In the genomic region with DNA sequence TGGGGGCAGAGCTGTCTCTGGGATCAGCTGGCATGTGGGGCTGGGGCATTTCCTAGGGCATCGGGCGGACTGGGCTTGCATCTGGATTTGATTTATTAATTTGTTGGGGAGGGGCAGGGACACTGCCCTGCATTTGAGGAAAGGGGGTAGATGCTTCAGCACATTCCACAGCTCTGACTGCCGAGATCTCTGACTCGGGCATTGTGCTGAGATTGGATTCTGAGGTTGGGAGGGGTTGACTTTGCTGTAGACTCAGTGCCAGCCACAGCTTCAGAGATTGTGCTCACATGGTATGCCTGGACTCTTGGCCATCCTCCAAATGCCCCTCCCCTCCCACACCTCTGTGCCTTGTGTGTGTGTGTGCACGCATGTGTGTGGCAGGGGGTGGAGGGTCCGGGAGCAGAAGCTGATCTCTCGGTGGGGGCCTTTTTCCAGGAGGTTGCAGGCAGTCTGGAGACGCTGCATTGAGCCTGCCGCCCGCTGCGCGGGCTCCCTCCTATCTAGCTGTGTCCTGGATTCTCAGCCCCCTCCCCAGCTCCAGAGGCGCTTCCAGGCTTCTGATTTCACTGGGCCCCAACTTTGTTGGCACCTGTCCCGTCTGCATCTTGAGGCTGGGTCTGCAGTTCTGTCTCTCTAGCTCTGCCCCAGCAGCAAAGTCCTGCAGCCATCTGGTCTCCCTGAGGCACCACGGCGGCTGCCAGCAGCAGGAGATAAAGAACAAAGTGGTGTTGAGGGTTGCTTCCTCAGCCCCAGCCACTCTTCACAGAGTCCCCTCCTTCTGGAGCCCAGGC, we compare ENCODE assay signal across 12 cellular contexts. TPM values are rescaled to one million over a fixed set of nuclear protein-coding genes. Genes with fewer than 3 reads are reported as not detected.
DNase-seq lines count a peak whose midpoint lies in the region; ATAC-seq, FAIRE-seq and TF ChIP-seq lines count a peak whose summit lies in the region.
"Had no signal": no experiment of that assay in that cellular context is flagged by ENCODE, and none has a peak within 500 bp of the region (broad histone marks: within the 10 kb centered on the region; RNA-seq: fewer than 3 reads in every experiment).

No MANE protein-coding gene starts in this region.

- intact Hi-C loops in stomach (cut with DNase I; ENCODE audit: low total_unique reads) (no loop called here), aorta (cut with DNase I) (no loop called here)

- FAIRE-seq in astrocyte (lab: Jason Lieb, UNC): peak; percentile 97
- FAIRE-seq: islet of Langerhans had no signal

- peak overlapping the region; percentile 87 for H3K27ac Mint-ChIP-seq in HFFc6
- H3K27ac Mint-ChIP-seq in astrocyte (ENCODE audit: unreplicated experiment): peak overlapping the region; percentile 72
- H3K27ac Mint-ChIP-seq: activated B cell treated with CpG ODN at 0.5 μM for 24 hours had no signal

- TF ChIP-seq CTCF in HFFc6 (IDR thresholded peaks at IDR 0.05): no peak
- TF ChIP-seq CTCF in astrocyte (IDR thresholded peaks at IDR 0.05; ENCODE audit: insufficient read depth, low read depth, low read length): no peak
- TF ChIP-seq CTCF in stomach (IDR thresholded peaks at IDR 0.05): no peak

- no peak overlapping the region for H3K4me3 ChIP-seq in astrocyte (ENCODE audit: insufficient read depth, low read depth, low read length)
- no peak overlapping the region for H3K4me3 ChIP-seq in iPS-20b (ENCODE audit: low read length)
- H3K4me3 ChIP-seq in stomach: no peak overlapping the region
- no peak overlapping the region for H3K4me3 ChIP-seq in aorta (ENCODE audit: low read length in 2 of 2)

- H3K4me1 Mint-ChIP-seq in HFFc6 (ENCODE audit: low read depth) (peaks cover 85% of the 10 kb centered on the region), astrocyte (ENCODE audit: low read depth, unreplicated experiment) (peaks cover 26% of the 10 kb centered on the region)
- H3K4me1 Mint-ChIP-seq: activated B cell treated with CpG ODN at 0.5 μM for 24 hours had no signal

- H3K27me3 ChIP-seq in astrocyte (ENCODE audit: insufficient read depth, low read length) (no peaks in the 10 kb centered on the region), iPS-20b (ENCODE audit: insufficient read depth, low read length) (no peaks in the 10 kb centered on the region), stomach (no peaks in the 10 kb centered on the region), aorta (ENCODE audit: control insufficient read depth in 1 of 2, insufficient read depth in 2 of 2, low read length in 1 of 2) (no peaks in the 10 kb centered on the region)

- peaks cover 5% of the 10 kb centered on the region for H4K20me1 ChIP-seq in astrocyte (ENCODE audit: insufficient read depth, low read length)

- H3K27me3 Mint-ChIP-seq in HFFc6 (ENCODE audit: insufficient read depth): peaks cover 4% of the 10 kb centered on the region; the same call in 1 of the 2 replicates
- no peaks in the 10 kb centered on the region for H3K27me3 Mint-ChIP-seq in astrocyte (ENCODE audit: low read depth, unreplicated experiment)
- H3K27me3 Mint-ChIP-seq: activated B cell treated with CpG ODN at 0.5 μM for 24 hours had no signal

- peak overlapping the region; percentile 30 for H3K9ac ChIP-seq in astrocyte (ENCODE audit: low read length)
- H3K9ac ChIP-seq in iPS-20b (ENCODE audit: low read depth, low read length): no peak overlapping the region

- peak overlapping the region; percentile 72 for H3K4me2 ChIP-seq in astrocyte (ENCODE audit: low read length)

- no peaks in the 10 kb centered on the region for H3K9me3 Mint-ChIP-seq in HFFc6
- H3K9me3 Mint-ChIP-seq in astrocyte (ENCODE audit: unreplicated experiment): no peaks in the 10 kb centered on the region
- H3K9me3 Mint-ChIP-seq: activated B cell treated with CpG ODN at 0.5 μM for 24 hours had no signal

- no peak for ATAC-seq in GM18909 (IDR thresholded peaks at IDR 0.05; ENCODE audit: poor library complexity, unreplicated experiment)
- no peak for ATAC-seq in aorta (ENCODE audit: low FRiP score)

- 11 to 31% (median 26%) methylated on average over 10 to 16 of the region's 16 CpGs for WGBS in stomach, 5 donors
- WGBS in aorta, 2 donors: 21 to 22% methylated on average over 16 of the region's 16 CpGs

- peak overlapping the region; percentile 41 for H3K27ac ChIP-seq in astrocyte (ENCODE audit: low read depth, low read length)
- peak overlapping the region; percentile 16 for H3K27ac ChIP-seq in iPS-20b (ENCODE audit: low read length)
- peak overlapping the region in 4 of 5 donors; percentile 43 to 79 (median 63) for H3K27ac ChIP-seq in stomach
- no peak overlapping the region for H3K27ac ChIP-seq in aorta (ENCODE audit: low read depth in 1 of 2, low read length in 2 of 2)

- peak; percentile 88 for DNase-seq in HFFc6
- peak; percentile 85 for DNase-seq in astrocyte (ENCODE audit: low read depth)
- DNase-seq in stomach: peak; percentile 62
- no peak for DNase-seq in GM19238 (ENCODE audit: insufficient read length, low spot score)
- DNase-seq in NCI-H510A (lab: John Stamatoyannopoulos, UW): no peak
- no peak for DNase-seq in aorta
- DNase-seq: activated B cell treated with CpG ODN at 0.5 μM for 24 hours, anterior cingulate cortex, NCI-H1930 had no signal

- H3K36me3 ChIP-seq in astrocyte (ENCODE audit: insufficient read depth, low read length) (peaks cover 24% of the 10 kb centered on the region), iPS-20b (ENCODE audit: insufficient read depth, low read depth, low read length) (peaks cover 37% of the 10 kb centered on the region), stomach (peaks cover 12 to 51% (median 48%) of the 10 kb centered on the region in 4 donors), aorta (ENCODE audit: control insufficient read depth in 1 of 2, insufficient read depth in 2 of 2, low read length in 1 of 2) (no peaks in the 10 kb centered on the region)

- TF ChIP-seq EP300 in stomach (IDR thresholded peaks at IDR 0.05): no peak

- no peaks in the 10 kb centered on the region for H3K79me2 ChIP-seq in astrocyte (ENCODE audit: insufficient read depth, low read length)

- peaks cover 40% of the 10 kb centered on the region for H3K36me3 Mint-ChIP-seq in HFFc6 (ENCODE audit: low read depth)
- peaks cover 26% of the 10 kb centered on the region for H3K36me3 Mint-ChIP-seq in astrocyte (ENCODE audit: low read depth, unreplicated experiment)

- H3K9me3 ChIP-seq in astrocyte (ENCODE audit: insufficient read depth, low read depth, low read length): no peaks in the 10 kb centered on the region
- no peaks in the 10 kb centered on the region for H3K9me3 ChIP-seq in iPS-20b (ENCODE audit: insufficient read depth, low read depth, low read length)
- H3K9me3 ChIP-seq in stomach: no peaks in the 10 kb centered on the region
- H3K9me3 ChIP-seq in aorta (ENCODE audit: control insufficient read depth, low read length): no peaks in the 10 kb centered on the region

- H3K4me1 ChIP-seq in astrocyte (ENCODE audit: insufficient read depth, low read length) (peaks cover 36% of the 10 kb centered on the region), iPS-20b (ENCODE audit: insufficient read depth, low read length) (peaks cover 19% of the 10 kb centered on the region; the same call in 1 of the 2 replicates), stomach (peaks cover 31 to 97% (median 76%) of the 10 kb centered on the region in 4 donors), aorta (ENCODE audit: control insufficient read depth in 1 of 2, insufficient read depth in 2 of 2, low read length in 2 of 2) (no peaks in the 10 kb centered on the region)

- no peak overlapping the region for H2AFZ ChIP-seq in astrocyte (ENCODE audit: low read depth, low read length)

- H3K4me3 Mint-ChIP-seq in HFFc6 (peak overlapping the region; percentile 48), astrocyte (ENCODE audit: unreplicated experiment) (no peak overlapping the region)
- H3K4me3 Mint-ChIP-seq: activated B cell treated with CpG ODN at 0.5 μM for 24 hours had no signal

- no peak for TF ChIP-seq POLR2A in stomach (IDR thresholded peaks at IDR 0.05)

RNA-seq across cellular contexts. Expression of a gene that starts 14.9 kb away (rescaled TPM):
- 100 to 1,000 TPM; 575 to 816 (median 659) TPM for total RNA-seq in HFFc6 (2021; fragmentation: NEBNext Ultra II Directional; extraction: Animal tissue kit (Norgen Biotek cat#: 25700))
- total RNA-seq in astrocyte (134 and 142 TPM in 2 replicates), stomach (100 to 1,000 TPM in 4 of 5 donors, 10 to 100 TPM in 1; 71.2 to 658 (median 186) TPM), aorta (1,000 to 10,000 TPM in 1 of 2 donors, 100 to 1,000 TPM in 1; 799 to 1,001 TPM)
- polyA plus RNA-seq in stomach (100 to 1,000 TPM in 2 of 3 donors, 10 to 100 TPM in 1; 77.3 to 175 (median 138) TPM), aorta (100 to 1,000 TPM in 1 of 2 donors, 10 to 100 TPM in 1; 99.2 to 457 TPM)

RNA-seq across cellular contexts. Expression of a gene that starts 40.5 kb away (rescaled TPM):
- total RNA-seq in HFFc6 (2021; fragmentation: NEBNext Ultra II Directional; extraction: Animal tissue kit (Norgen Biotek cat#: 25700)): 100 to 1,000 TPM in 5 of 6 experiments, 10 to 100 TPM in 1; 73.2 to 170 (median 150) TPM
- 7.3 and 12.6 TPM in 2 replicates for total RNA-seq in astrocyte
- total RNA-seq in stomach: 100 to 1,000 TPM in 1 of 5 donors, 10 to 100 TPM in 2, 1 to 10 TPM in 2; 8.0 to 129 (median 17.2) TPM
- 10 to 100 TPM in 1 of 3 donors, 1 to 10 TPM in 2; 1.2 to 27.3 (median 9.1) TPM for polyA plus RNA-seq in stomach
- 1 to 10 TPM; 1.8 to 4.4 TPM for total RNA-seq in aorta
- 1 to 10 TPM in 1 of 2 donors, under 1 TPM in 1; 0.25 to 2.1 TPM for polyA plus RNA-seq in aorta

RNA-seq across cellular contexts. Expression of a gene that starts 43.2 kb away (rescaled TPM):
- total RNA-seq in HFFc6 (2021; fragmentation: NEBNext Ultra II Directional; extraction: Animal tissue kit (Norgen Biotek cat#: 25700)): under 1 TPM in 1 of 6 experiments, not detected in 5; 0.17 TPM
- total RNA-seq in astrocyte (not detected in 2 replicates), stomach (1 to 10 TPM in 1 of 5 donors, under 1 TPM in 3, not detected in 1; 0.18 to 3.5 (median 0.59) TPM), aorta (under 1 TPM in 1 of 2 donors, not detected in 1; 0.39 TPM)
- polyA plus RNA-seq in stomach (10 to 100 TPM in 1 of 3 donors, under 1 TPM in 1, not detected in 1; 0.62 to 23.2 TPM), aorta (under 1 TPM in 1 of 2 donors, not detected in 1; 0.05 TPM)

Comparison
In these comparisons a context has a peak if more than half of its experiments do, and no peak if none do; other contexts are left out.
1. DNase-seq: peak in HFFc6 (single experiment), astrocyte (single experiment) and stomach (single experiment); none in GM19238 (single experiment), NCI-H510A (single experiment) and aorta (0 of 2).
2. H3K27ac ChIP-seq: peak in astrocyte (single experiment), iPS-20b (single experiment) and stomach (4 of 5); none in aorta (0 of 2).